ENCODE assay signal across 14 cellular contexts in the genomic region with DNA sequence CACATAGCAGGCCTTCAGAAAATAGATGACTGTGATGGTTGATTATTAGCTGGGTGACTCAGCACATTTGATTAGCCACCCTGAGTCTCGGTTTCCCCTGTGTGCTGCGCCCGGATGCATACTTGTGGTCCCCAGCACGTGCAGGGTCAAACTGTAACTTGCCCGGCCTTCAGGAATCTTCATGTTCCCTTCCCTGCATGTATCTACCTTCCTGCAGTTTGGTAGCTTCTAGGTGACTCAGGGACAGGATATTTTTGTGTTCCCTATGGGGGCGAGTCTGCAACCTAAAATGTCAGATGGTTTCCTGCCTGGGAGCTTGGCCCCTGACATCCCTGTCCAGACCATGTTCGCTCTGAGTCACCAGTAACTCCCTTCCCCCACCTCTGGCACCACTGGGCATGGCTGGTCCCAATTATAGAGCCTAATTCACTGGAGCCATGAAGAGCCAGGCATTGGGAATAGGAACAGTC. TPM values are rescaled to one million over a fixed set of nuclear protein-coding genes. Genes with fewer than 3 reads are reported as not detected.
DNase-seq lines count a peak whose midpoint lies in the region; ATAC-seq and TF ChIP-seq lines count a peak whose summit lies in the region.
"Had no signal": no experiment of that assay in that cellular context is flagged by ENCODE, and none has a peak within 500 bp of the region (broad histone marks: within the 10 kb centered on the region; RNA-seq: fewer than 3 reads in every experiment).

No MANE protein-coding gene starts in this region.

- peaks cover 13% of the 10 kb centered on the region; the same call in 1 of the 2 replicates for H3K36me3 ChIP-seq in RWPE2 (ENCODE audit: low read depth)
- H3K36me3 ChIP-seq in aorta (ENCODE audit: control insufficient read depth in 1 of 2, insufficient read depth in 2 of 2, low read length in 1 of 2): no peaks in the 10 kb centered on the region
- H3K36me3 ChIP-seq: adrenal gland, right atrium auricular region, upper lobe of right lung had no signal

- no peak for DNase-seq in right cardiac atrium
- DNase-seq in cardiac septum (ENCODE audit: low spot score): no peak
- DNase-seq in RWPE2 (ENCODE audit: low spot score): peak; percentile 57
- DNase-seq in fibroblast of the aortic adventitia (ENCODE audit: low read depth): peak; percentile 57
- peak in 1 of 2 donors; percentile 78 for DNase-seq in aorta
- no peak for DNase-seq in activated T-cell treated with anti-CD3 and anti-CD28 coated beads, Interleukin-2, amount 50 U/mL, for 48 hours
- DNase-seq in NCI-H774 (lab: John Stamatoyannopoulos, UW): no peak
- DNase-seq in NCI-H69 (lab: John Stamatoyannopoulos, UW): no peak
- DNase-seq: activated CD4-positive, alpha-beta memory T cell treated with anti-CD3 and anti-CD28 coated beads, Interleukin-2, amount 10 ng/mL, durations not matched to agents 7 days and 5 days; effector memory CD4-positive, alpha-beta T cell; NCI-H187; upper lobe of right lung had no signal

- H3K27ac ChIP-seq in right cardiac atrium (ENCODE audit: low read length): no peak overlapping the region
- H3K27ac ChIP-seq in RWPE2 (ENCODE audit: poor library complexity, severe bottlenecking): peak overlapping the region; percentile 79
- no peak overlapping the region for H3K27ac ChIP-seq in aorta (ENCODE audit: low read depth in 1 of 2, low read length in 2 of 2)
- H3K27ac ChIP-seq: adrenal gland, right atrium auricular region, upper lobe of right lung had no signal

- no peaks in the 10 kb centered on the region for H3K4me1 ChIP-seq in right cardiac atrium (ENCODE audit: control insufficient read depth, insufficient read depth, low read length)
- H3K4me1 ChIP-seq in RWPE2 (ENCODE audit: insufficient read depth, poor library complexity, severe bottlenecking): peaks cover 18% of the 10 kb centered on the region
- H3K4me1 ChIP-seq in aorta (ENCODE audit: control insufficient read depth in 1 of 2, insufficient read depth in 2 of 2, low read length in 2 of 2): no peaks in the 10 kb centered on the region
- H3K4me1 ChIP-seq: adrenal gland, right atrium auricular region, upper lobe of right lung had no signal

- H3K9me3 ChIP-seq in right cardiac atrium (ENCODE audit: control insufficient read depth, low read length) (no peaks in the 10 kb centered on the region), RWPE2 (ENCODE audit: severe bottlenecking) (no peaks in the 10 kb centered on the region), aorta (ENCODE audit: control insufficient read depth, low read length) (peaks cover 2% of the 10 kb centered on the region)
- H3K9me3 ChIP-seq: adrenal gland, right atrium auricular region, upper lobe of right lung had no signal

- intact Hi-C loops in right cardiac atrium (cut with DNase I): no loop called here
- intact Hi-C loops in cardiac septum (cut with DNase I): no loop called here
- intact Hi-C loops in aorta (cut with DNase I): loop anchor here in 1 of 2 donors (5.0 kb wide), 1 partner anchor 68 kb away; no protein-coding TSS in a partner anchor

- TF ChIP-seq CTCF in RWPE2 (IDR thresholded peaks at IDR 0.05; ENCODE audit: poor library complexity, severe bottlenecking) (no peak), fibroblast of the aortic adventitia (IDR thresholded peaks at IDR 0.05; ENCODE audit: insufficient read depth, low read length) (no peak)

- peak; percentile 25 to 81 for ATAC-seq in right cardiac atrium
- ATAC-seq in RWPE2 (ENCODE audit: low read depth): peak; percentile 67
- peak; percentile 50 for ATAC-seq in aorta (ENCODE audit: low FRiP score)
- ATAC-seq: upper lobe of right lung had no signal

- H3K4me3 ChIP-seq in right cardiac atrium (ENCODE audit: low read length) (no peak overlapping the region), RWPE2 (ENCODE audit: severe bottlenecking) (no peak overlapping the region), fibroblast of the aortic adventitia (ENCODE audit: low read depth, low read length) (no peak overlapping the region), aorta (ENCODE audit: low read length in 2 of 2) (no peak overlapping the region)
- H3K4me3 ChIP-seq: adrenal gland, right atrium auricular region, upper lobe of right lung had no signal

- no peaks in the 10 kb centered on the region for H3K27me3 ChIP-seq in right cardiac atrium (ENCODE audit: control insufficient read depth, insufficient read depth)
- H3K27me3 ChIP-seq in RWPE2 (ENCODE audit: insufficient read depth, poor library complexity, severe bottlenecking): no peaks in the 10 kb centered on the region
- no peaks in the 10 kb centered on the region for H3K27me3 ChIP-seq in aorta (ENCODE audit: control insufficient read depth in 1 of 2, insufficient read depth in 2 of 2, low read length in 1 of 2)
- H3K27me3 ChIP-seq: adrenal gland, right atrium auricular region, upper lobe of right lung had no signal

- 82% methylated on average over 7 of the region's 7 CpGs for WGBS in right cardiac atrium
- 80 to 87% methylated on average over 7 of the region's 7 CpGs for WGBS in aorta, 2 donors

RNA-seq across cellular contexts. Expression of gene PTGS1, which starts 13.2 kb away (rescaled TPM):
- total RNA-seq in right cardiac atrium (10 to 100 TPM; 11.7 to 29.2 (median 22.6) TPM), cardiac septum (2.9 TPM), fibroblast of the aortic adventitia (ENCODE audit: low replicate concordance) (6.3 and 173 TPM in 2 replicates), aorta (10 to 100 TPM; 10.4 to 20.3 TPM)
- polyA plus RNA-seq in right cardiac atrium (4.5 TPM), aorta (1 to 10 TPM; 3.1 to 5.9 TPM)

Comparison
In these comparisons a context has a peak if more than half of its experiments do, and no peak if none do; other contexts are left out.
1. DNase-seq: peak in RWPE2 (single experiment) and fibroblast of the aortic adventitia (single experiment); none in right cardiac atrium (0 of 3), cardiac septum (single experiment), activated T-cell treated with anti-CD3 and anti-CD28 coated beads, Interleukin-2, amount 50 U/mL, for 48 hours (0 of 2), NCI-H774 (single experiment) and NCI-H69 (single experiment).
2. Peak in every context shown above with its lines, with median percentiles within 50 percentile points of each other: ATAC-seq.